In genomic region chr15:61584410-61584809, GRCh38 we compare ENCODE assay signal across 21 cellular contexts.
DNase-seq lines count a peak whose midpoint lies in the region; ATAC-seq, FAIRE-seq and TF ChIP-seq lines count a peak whose summit lies in the region.
"Had no signal": no experiment of that assay in that cellular context is flagged by ENCODE, and none has a peak within 500 bp of the region (broad histone marks: within the 10 kb centered on the region; RNA-seq: fewer than 3 reads in every experiment).

No MANE protein-coding gene starts in this region.

- H3K9ac ChIP-seq in SK-N-SH, result no peak overlapping the region

- H3K36me3 ChIP-seq in SK-N-SH (replicated peaks in 1 of 2; ENCODE audit: control insufficient read depth in 1 of 2, insufficient read depth in 2 of 2, low read length in 1 of 2) (no peaks in the 10 kb centered on the region), bronchial epithelial cell (ENCODE audit: control insufficient read depth, insufficient read depth, low read length) (no peaks in the 10 kb centered on the region)
- H3K36me3 ChIP-seq: adrenal gland, Peyer's patch had no signal

- no peaks in the 10 kb centered on the region for H3K9me2 ChIP-seq in SK-N-SH

- H4K20me1 ChIP-seq in SK-N-SH (ENCODE audit: insufficient read depth), result no peaks in the 10 kb centered on the region

- no peak overlapping the region for H3K4me2 ChIP-seq in SK-N-SH

- H3K27ac ChIP-seq in SK-N-SH (ENCODE audit: low read depth in 2 of 2, low read length in 1 of 2), result no peak overlapping the region
- H3K27ac ChIP-seq: adrenal gland, C4-2B, Peyer's patch had no signal

- H3K27me3 ChIP-seq in SK-N-SH (ENCODE audit: insufficient read depth) (no peaks in the 10 kb centered on the region), bronchial epithelial cell (ENCODE audit: control insufficient read depth, insufficient read depth, low read length) (no peaks in the 10 kb centered on the region)
- H3K27me3 ChIP-seq: adrenal gland, Peyer's patch had no signal

- no peak for ATAC-seq in SK-N-SH treated with all-trans-retinoic acid at 6 μM for 48 hours
- ATAC-seq: activated CD4-positive, CD25-positive, alpha-beta regulatory T cell treated with anti-CD3 and anti-CD28 coated beads, Interleukin-2, amount 50 U/mL, for 24 hours; left colon; right cardiac atrium had no signal

- H3F3A ChIP-seq in SK-N-SH (replicated peaks; ENCODE audit: insufficient read depth), result no peaks in the 10 kb centered on the region

- POLR2A ChIA-PET in SK-N-SH (lab: Yijun Ruan, JAX), result no interaction called here

- TF ChIP-seq RAD21 in SK-N-SH (IDR thresholded peaks at IDR 0.05; ENCODE audit: low read length), result no peak

- no peak for FAIRE-seq in bronchial epithelial cell (lab: Jason Lieb, UNC)
- FAIRE-seq: H54 had no signal

- H3K9me3 ChIP-seq in SK-N-SH, result no peaks in the 10 kb centered on the region
- H3K9me3 ChIP-seq: adrenal gland, Peyer's patch had no signal

- CTCF ChIA-PET in SK-N-SH (lab: Yijun Ruan, JAX), result interaction anchor here (0.7 kb wide), 1 partner anchor 382 kb away, joined by 3 read pairs; no protein-coding TSS in a partner anchor

- no peak overlapping the region for H2AFZ ChIP-seq in SK-N-SH (ENCODE audit: low read depth)

- no peak for TF ChIP-seq CTCF in SK-N-SH (IDR thresholded peaks at IDR 0.05)
- TF ChIP-seq CTCF in bronchial epithelial cell (IDR thresholded peaks at IDR 0.05; ENCODE audit: insufficient read depth, low read length, severe bottlenecking), result no peak

- TF ChIP-seq EP300 in SK-N-SH (IDR thresholded peaks at IDR 0.05; ENCODE audit: borderline replicate concordance in 1 of 2, low read depth in 1 of 2, low read length in 1 of 2), result no peak

- no peak overlapping the region for H3K4me3 ChIP-seq in SK-N-SH (ENCODE audit: low read depth in 2 of 2, low read length in 1 of 2)
- no peak overlapping the region for H3K4me3 ChIP-seq in bronchial epithelial cell (ENCODE audit: low read depth, low read length)
- H3K4me3 ChIP-seq: adrenal gland, Peyer's patch had no signal

- DNase-seq in SK-N-SH, result no peak
- peak; percentile 12 for DNase-seq in bronchial epithelial cell (ENCODE audit: low read depth)
- peak; percentile 2 for DNase-seq in renal cortical epithelial cell (ENCODE audit: low read depth)
- DNase-seq in HCEC 1CT, result no peak
- DNase-seq in AG08395 (ENCODE audit: low spot score), result no peak
- DNase-seq in NCI-H748 treated with DMSO at 0.1 percent for 48 hours (lab: John Stamatoyannopoulos, UW), result no peak
- DNase-seq: 8988T, adrenal gland, DMS79, foreskin melanocyte, left colon, NCI-H2029, NCI-H526, occipital lobe, Peyer's patch, right cardiac atrium had no signal

- no peaks in the 10 kb centered on the region for H3K4me1 ChIP-seq in SK-N-SH (ENCODE audit: control insufficient read depth in 1 of 2, insufficient read depth in 2 of 2, low read depth in 1 of 2, low read length in 1 of 2)
- H3K4me1 ChIP-seq: adrenal gland, Peyer's patch had no signal

- H3K79me2 ChIP-seq in SK-N-SH (ENCODE audit: insufficient read depth), result no peaks in the 10 kb centered on the region

- WGBS in SK-N-SH (ENCODE audit: low lambda C conversion rate), result 23% methylated on average over 5 of the region's 5 CpGs

TF ChIP-seq in SK-N-SH, 30 proteins besides CTCF, POLR2A, EP300 and RAD21:
- TF ChIP-seq CHD2 (IDR thresholded peaks at IDR 0.05; ENCODE audit: low read length, partially characterized antibody), result no peak
- TF ChIP-seq REST (IDR thresholded peaks at IDR 0.05; ENCODE audit: low read depth, low read length), result peak; percentile 88

TF ChIP-seq in SK-N-SH treated with all-trans-retinoic acid at 6 μM for 48 hours, 23 proteins besides CTCF, POLR2A, EP300 and RAD21 (continues in another document):
- TF ChIP-seq TCF4 (CRISPR knock-in tag; IDR thresholded peaks at IDR 0.05; ENCODE audit: borderline replicate concordance) (no peak), CSRNP3 (CRISPR knock-in tag; IDR thresholded peaks at IDR 0.05) (no peak), ZC3H10 (CRISPR knock-in tag; IDR thresholded peaks at IDR 0.05) (no peak), PATZ1 (CRISPR knock-in tag; IDR thresholded peaks at IDR 0.05; ENCODE audit: borderline replicate concordance) (no peak), ESRRG (CRISPR knock-in tag; IDR thresholded peaks at IDR 0.05) (no peak)

TF ChIP-seq in PFSK-1, 5 proteins besides CTCF, POLR2A, EP300 and RAD21:
- TF ChIP-seq POLR2AphosphoS5 (IDR thresholded peaks at IDR 0.05; ENCODE audit: low read depth, low read length) (no peak), REST (IDR thresholded peaks at IDR 0.05; ENCODE audit: insufficient read depth in 1 of 2, low read depth in 2 of 2, low read length in 2 of 2) (peak; percentile 81 to 93)

Comparison
In these comparisons a context has a peak if more than half of its experiments do, and no peak if none do; other contexts are left out.
1. DNase-seq: peak in bronchial epithelial cell (single experiment) and renal cortical epithelial cell (single experiment); none in SK-N-SH (single experiment), HCEC 1CT (single experiment), AG08395 (single experiment) and NCI-H748 treated with DMSO at 0.1 percent for 48 hours (single experiment).